In the genomic region with DNA sequence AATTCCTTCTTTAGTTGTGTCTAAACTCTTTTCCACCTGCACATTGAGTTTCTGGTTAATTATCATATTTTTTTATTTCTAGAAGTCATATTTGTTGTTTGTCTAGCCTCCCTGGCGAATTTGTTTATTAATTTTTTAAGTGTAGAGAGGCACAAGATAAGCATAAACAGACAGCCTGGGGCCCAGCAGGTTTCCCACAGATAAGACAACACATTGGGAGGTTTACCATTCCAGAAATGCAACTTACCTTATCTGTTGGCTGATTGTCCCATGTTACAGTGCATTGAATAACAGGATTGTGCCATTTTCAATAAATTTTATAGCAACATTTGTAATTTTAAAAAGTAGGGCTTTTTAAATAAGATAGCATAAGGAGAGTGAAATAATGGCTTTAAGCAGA, we compare ENCODE assay signal across 10 cellular contexts. TPM values are rescaled to one million over a fixed set of nuclear protein-coding genes. Genes with fewer than 3 reads are reported as not detected.
"Had no signal": no experiment of that assay in that cellular context is flagged by ENCODE, and none has a peak within 500 bp of the region (broad histone marks: within the 10 kb centered on the region; RNA-seq: fewer than 3 reads in every experiment).

No MANE protein-coding gene starts in this region.

- H3K4me1 ChIP-seq: HAP-1 had no signal

- H3K9me3 Mint-ChIP-seq: HFFc6 had no signal

- H3K4me3 Mint-ChIP-seq: HFFc6, IgD-negative memory B cell had no signal

- H3K4me3 ChIP-seq: GM23248, HAP-1 had no signal

- H3K4me1 Mint-ChIP-seq: IgD-negative memory B cell had no signal

- H3K27ac ChIP-seq: GM23248, HL-60 had no signal

- ATAC-seq: HCT116, HepG2 had no signal

- H3K27me3 Mint-ChIP-seq: IgD-negative memory B cell had no signal

- H3K27ac Mint-ChIP-seq: HFFc6, IgD-negative memory B cell had no signal

- H3K9me3 ChIP-seq: HAP-1 had no signal

- DNase-seq: GM23248, GOT3, H7, HFFc6, KG1 had no signal

RNA-seq across cellular contexts. Expression of gene AGT, which starts 36.7 kb away (rescaled TPM):
- total RNA-seq: GM23248 had no signal
- polyA plus RNA-seq: GM23248, IgD-negative memory B cell had no signal
